10 cellular contexts compared by ENCODE assay signal in the genomic region with DNA sequence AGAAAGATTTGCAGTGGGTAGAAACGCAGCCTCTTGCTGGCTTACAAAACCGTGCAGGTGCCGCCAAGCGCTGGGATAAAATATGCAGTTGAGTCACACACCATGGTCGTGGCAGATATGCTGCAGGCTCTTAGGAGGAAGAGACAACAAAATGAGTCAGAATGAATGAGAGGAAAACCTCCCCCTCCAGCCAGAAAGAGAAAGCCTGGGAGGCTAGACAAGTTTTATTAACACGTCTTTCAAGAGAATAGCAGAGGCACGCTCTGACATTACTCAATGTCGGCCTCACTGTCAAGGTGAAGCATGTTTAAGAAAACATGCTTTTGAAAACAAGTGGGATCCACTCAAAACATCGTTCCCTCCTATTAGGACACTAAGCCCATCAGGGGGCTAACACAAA. TPM values are rescaled to one million over a fixed set of nuclear protein-coding genes. Genes with fewer than 3 reads are reported as not detected.
DNase-seq lines count a peak whose midpoint lies in the region; ATAC-seq and TF ChIP-seq lines count a peak whose summit lies in the region.
"Had no signal": no experiment of that assay in that cellular context is flagged by ENCODE, and none has a peak within 500 bp of the region (broad histone marks: within the 10 kb centered on the region; RNA-seq: fewer than 3 reads in every experiment).

No MANE protein-coding gene starts in this region.

- DNase-seq in activated CD4-positive, alpha-beta T cell treated with anti-CD3 and anti-CD28 coated beads for 48 hours, result peak; percentile 49
- no peak for DNase-seq in activated CD4-positive, alpha-beta T cell treated with anti-CD3 and anti-CD28 coated beads for 1 hour
- DNase-seq in RKO (ENCODE audit: low spot score) (peak; percentile 85), fibroblast of villous mesenchyme (ENCODE audit: low read depth) (peak; percentile 72)
- peak; percentile 35 for DNase-seq in stimulated activated CD8-positive, alpha-beta memory T cell treated with anti-CD3 and anti-CD28 coated beads, Interleukin-4, amount 100 ng/mL, for 48 hours
- DNase-seq in activated CD4-positive, alpha-beta T cell treated with anti-CD3 and anti-CD28 coated beads for 4 hours, result no peak
- DNase-seq: activated naive CD4-positive, alpha-beta T cell had no signal

- no peak for ATAC-seq in GM21390 (IDR thresholded peaks at IDR 0.05; ENCODE audit: unreplicated experiment)
- ATAC-seq in HG02588 (IDR thresholded peaks at IDR 0.05; ENCODE audit: unreplicated experiment), result no peak

- H3K4me3 ChIP-seq in fibroblast of villous mesenchyme (ENCODE audit: low read depth, low read length), result no peak overlapping the region
- H3K4me3 ChIP-seq: BLaER1 had no signal

- no peak for TF ChIP-seq CTCF in fibroblast of villous mesenchyme (IDR thresholded peaks at IDR 0.05; ENCODE audit: insufficient read depth, low read depth, low read length)

RNA-seq across cellular contexts. Expression of a gene that starts 37.1 kb away (rescaled TPM):
- 5.5 and 9.5 TPM in 2 replicates for total RNA-seq in fibroblast of villous mesenchyme

Comparison
In these comparisons a context has a peak if more than half of its experiments do, and no peak if none do; other contexts are left out.
1. DNase-seq: peak in activated CD4-positive, alpha-beta T cell treated with anti-CD3 and anti-CD28 coated beads for 48 hours (single experiment), RKO (single experiment), fibroblast of villous mesenchyme (single experiment) and stimulated activated CD8-positive, alpha-beta memory T cell treated with anti-CD3 and anti-CD28 coated beads, Interleukin-4, amount 100 ng/mL, for 48 hours (single experiment); none in activated CD4-positive, alpha-beta T cell treated with anti-CD3 and anti-CD28 coated beads for 1 hour (single experiment) and activated CD4-positive, alpha-beta T cell treated with anti-CD3 and anti-CD28 coated beads for 4 hours (0 of 2).